26 cellular contexts compared by ENCODE assay signal in the genomic region with DNA sequence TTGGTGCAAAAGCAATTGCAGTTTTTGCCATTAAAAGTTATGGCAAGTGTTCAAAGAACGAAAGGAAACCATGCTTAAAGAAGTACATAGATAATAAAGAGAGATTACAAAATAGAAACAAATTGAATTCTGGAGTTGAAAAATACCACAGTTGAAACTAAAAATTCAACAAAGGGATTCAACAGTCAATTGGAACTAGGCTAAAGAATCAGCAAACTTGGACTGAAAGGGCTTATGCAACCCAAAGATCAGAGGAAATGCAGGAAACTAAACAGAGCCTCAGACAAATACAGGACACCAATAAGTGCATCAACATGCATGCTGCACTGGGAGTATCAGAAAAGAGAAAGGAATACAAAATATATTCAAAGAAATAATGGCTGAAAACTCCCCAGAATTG.
"Had no signal": no experiment of that assay in that cellular context is flagged by ENCODE, and none has a peak within 500 bp of the region (broad histone marks: within the 10 kb centered on the region; RNA-seq: fewer than 3 reads in every experiment).

No MANE protein-coding gene starts in this region.

- H3K4me3 Mint-ChIP-seq: activated B cell treated with CpG ODN at 0.5 μM for 24 hours; activated CD4-positive, alpha-beta T cell treated with anti-CD3 and anti-CD28 coated beads, Interleukin-2, amount 10 ng/mL, durations not matched to agents 24 days and 14 days had no signal

- DNase-seq: activated B cell treated with CpG ODN at 0.5 μM for 24 hours; activated CD4-positive, alpha-beta T cell treated with anti-CD3 and anti-CD28 coated beads for 1 hour; activated CD4-positive, alpha-beta T cell treated with anti-CD3 and anti-CD28 coated beads, Interleukin-2, amount 10 ng/mL, durations not matched to agents 24 days and 14 days; activated CD4-positive, alpha-beta T cell treated with anti-CD3 and anti-CD28 coated beads, Interleukin-2, amount 50 U/mL, for 48 hours; activated CD8-positive, alpha-beta memory T cell treated with anti-CD3 and anti-CD28 coated beads, Interleukin-2, amount 50 U/mL, for 48 hours; activated naive CD4-positive, alpha-beta T cell treated with anti-CD3 and anti-CD28 coated beads, Interleukin-2, amount 50 U/mL, for 16 hours; activated T-cell treated with anti-CD3 and anti-CD28 coated beads, Interleukin-2, amount 50 U/mL, for 1 hour; amniotic stem cell; body of pancreas; Karpas-422; MM.1S; NCI-H1105; NCI-H1436; NCI-H1694 treated with DMSO at 0.1 percent for 48 hours; NCI-H2029 treated with DMSO at 0.1 percent for 48 hours; NCI-H345; NCI-H510A; NCI-H526 treated with DMSO at 0.1 percent for 48 hours; NK-92 treated with Interleukin-12 subunit alpha and Interleukin-12 subunit beta, amount 100 ng/mL, for 24 hours; OCI-M1; RPMI8226; SJCRH30; SK-N-SH had no signal

- ATAC-seq: body of pancreas, Panc1, Right ventricle myocardium inferior had no signal

- H3K27ac Mint-ChIP-seq: activated B cell treated with CpG ODN at 0.5 μM for 24 hours; activated CD4-positive, alpha-beta T cell treated with anti-CD3 and anti-CD28 coated beads, Interleukin-2, amount 10 ng/mL, durations not matched to agents 24 days and 14 days had no signal

- H3K27ac ChIP-seq: ascending aorta, body of pancreas, SJCRH30 had no signal

- H3K4me3 ChIP-seq: ascending aorta, body of pancreas, SJCRH30 had no signal

- H3K4me1 ChIP-seq: ascending aorta, body of pancreas, SJCRH30 had no signal

- H3K27me3 ChIP-seq: ascending aorta, body of pancreas, SJCRH30 had no signal

- H3K9me3 ChIP-seq: SK-N-SH had no signal

- H3K27me3 Mint-ChIP-seq: activated B cell treated with CpG ODN at 0.5 μM for 24 hours; activated CD4-positive, alpha-beta T cell treated with anti-CD3 and anti-CD28 coated beads, Interleukin-2, amount 10 ng/mL, durations not matched to agents 24 days and 14 days had no signal
